Comparison of ENCODE assay signal across 8 cellular contexts in the genomic region with DNA sequence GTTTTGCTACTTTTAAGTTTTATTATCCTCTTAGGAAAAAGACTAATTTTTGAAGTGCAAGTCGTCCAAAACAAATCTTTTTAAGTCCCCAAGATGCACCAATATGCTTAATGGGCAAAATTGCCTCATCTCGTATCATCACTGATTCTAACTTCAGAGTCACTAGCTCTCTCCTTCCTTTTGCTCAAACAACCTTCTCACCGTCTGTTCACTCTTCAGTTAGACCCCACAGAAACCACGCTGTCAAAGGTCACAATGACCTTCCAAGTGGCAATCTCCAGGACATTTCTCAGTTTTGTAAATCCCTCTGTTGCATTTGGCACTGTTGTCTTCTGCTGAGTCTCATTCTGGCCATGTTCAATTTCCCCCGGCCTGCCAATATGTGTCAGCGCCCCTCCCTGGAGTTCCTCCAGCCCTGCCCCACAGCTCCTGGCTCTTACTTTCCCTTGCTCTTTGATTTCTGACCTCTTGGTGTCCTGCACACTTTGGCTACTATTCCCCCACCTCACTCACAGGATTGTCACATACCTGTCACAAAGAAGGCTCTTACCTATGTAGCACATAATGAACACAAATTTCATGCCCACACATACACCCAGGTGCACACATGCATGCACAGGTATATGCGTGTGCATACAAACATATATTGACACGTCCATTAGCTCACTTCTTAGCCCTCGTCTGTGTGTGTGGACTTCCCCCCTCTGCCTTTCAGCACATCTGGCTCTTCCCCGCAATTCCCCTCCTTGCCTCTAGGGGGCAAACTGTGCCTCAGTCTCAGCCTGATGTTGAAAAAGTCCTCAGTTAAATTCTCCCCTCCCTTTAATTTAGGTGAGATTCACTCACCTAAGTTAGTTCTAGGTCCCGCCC.
DNase-seq lines count a peak whose midpoint lies in the region; ATAC-seq and TF ChIP-seq lines count a peak whose summit lies in the region.

No MANE protein-coding gene starts in this region.

- H3K4me1 ChIP-seq in OCI-LY7 (ENCODE audit: insufficient read depth, low read length, poor library complexity, severe bottlenecking), result no peaks in the 10 kb centered on the region

- H3K79me2 ChIP-seq in OCI-LY7 (ENCODE audit: insufficient read depth, low read depth, low read length), result no peaks in the 10 kb centered on the region

- BruUV-seq in OCI-LY7 (replicated peaks; lab: Mats Ljungman, UMichigan), result no TSS peak

- DNase-seq in NCI-H748 (lab: John Stamatoyannopoulos, UW; ENCODE audit: unreplicated experiment), result peak; percentile 9
- no peak for DNase-seq in NCI-H748 treated with DMSO at 0.1 percent for 48 hours (lab: John Stamatoyannopoulos, UW)
- peak; percentile 51 for DNase-seq in OCI-LY7 (ENCODE audit: low spot score)
- DNase-seq in activated T-cell treated with anti-CD3 and anti-CD28 coated beads, Interleukin-2, amount 50 U/mL, for 48 hours, result peak; percentile 71 to 72
- DNase-seq in left cardiac atrium, result peak; percentile 25
- DNase-seq in stimulated activated CD4-positive, alpha-beta T cell treated with anti-CD3 and anti-CD28 coated beads, Interleukin-15, amount 100 ng/mL, for 24 hours, result peak; percentile 70
- no peak for DNase-seq in superior temporal gyrus (ENCODE audit: extremely low spot score)

- TF ChIP-seq CTCF in OCI-LY7 (conservative IDR thresholded peaks at IDR 0.05; ENCODE audit: low read length), result peak; percentile 87

- H3K4me3 ChIP-seq in OCI-LY7 (ENCODE audit: low read depth, low read length, poor library complexity, severe bottlenecking), result no peak overlapping the region

- H3K27ac ChIP-seq in OCI-LY7 (ENCODE audit: low read depth, low read length, poor library complexity, severe bottlenecking), result no peak overlapping the region

- H3K9me2 ChIP-seq in OCI-LY7 (ENCODE audit: insufficient read depth, low read length), result no peaks in the 10 kb centered on the region

- H2AFZ ChIP-seq in OCI-LY7 (ENCODE audit: low read length), result no peak overlapping the region

- POLR2A ChIA-PET in OCI-LY7 (lab: Charles Lee), result no interaction called here

- intact Hi-C loops in OCI-LY7 (cut with micrococcal nuclease; ENCODE audit: unreplicated experiment), result loop anchor here (2.0 kb wide), 1 partner anchor 359 kb away; no protein-coding TSS in a partner anchor
- intact Hi-C loops in left cardiac atrium (cut with DNase I), result loop anchor here in 1 of 2 donors (5.0 kb wide), 1 partner anchor 356 kb away; no protein-coding TSS in a partner anchor

- no peaks in the 10 kb centered on the region for H4K20me1 ChIP-seq in OCI-LY7 (ENCODE audit: insufficient read depth, low read length)

- ATAC-seq in HG02884 (IDR thresholded peaks at IDR 0.05; ENCODE audit: unreplicated experiment) (peak; percentile 92), left cardiac atrium (peak; percentile 15 to 26)

- CTCF ChIA-PET in OCI-LY7 (lab: Charles Lee; ENCODE audit: unreplicated experiment), result no interaction called here

- H3K4me2 ChIP-seq in OCI-LY7 (ENCODE audit: low read length), result no peak overlapping the region

- H3K9me3 ChIP-seq in OCI-LY7 (ENCODE audit: low read length), result no peaks in the 10 kb centered on the region

- no peaks in the 10 kb centered on the region for H3K36me3 ChIP-seq in OCI-LY7 (ENCODE audit: insufficient read depth, low read length)

Comparison
In these comparisons a context has a peak if more than half of its experiments do, and no peak if none do; other contexts are left out.
1. DNase-seq: peak in NCI-H748 (single experiment), OCI-LY7 (single experiment), activated T-cell treated with anti-CD3 and anti-CD28 coated beads, Interleukin-2, amount 50 U/mL, for 48 hours (2 of 2), left cardiac atrium (single experiment) and stimulated activated CD4-positive, alpha-beta T cell treated with anti-CD3 and anti-CD28 coated beads, Interleukin-15, amount 100 ng/mL, for 24 hours (single experiment); none in NCI-H748 treated with DMSO at 0.1 percent for 48 hours (single experiment) and superior temporal gyrus (single experiment).